Comparison of ENCODE assay signal across 20 cellular contexts in the genomic region with DNA sequence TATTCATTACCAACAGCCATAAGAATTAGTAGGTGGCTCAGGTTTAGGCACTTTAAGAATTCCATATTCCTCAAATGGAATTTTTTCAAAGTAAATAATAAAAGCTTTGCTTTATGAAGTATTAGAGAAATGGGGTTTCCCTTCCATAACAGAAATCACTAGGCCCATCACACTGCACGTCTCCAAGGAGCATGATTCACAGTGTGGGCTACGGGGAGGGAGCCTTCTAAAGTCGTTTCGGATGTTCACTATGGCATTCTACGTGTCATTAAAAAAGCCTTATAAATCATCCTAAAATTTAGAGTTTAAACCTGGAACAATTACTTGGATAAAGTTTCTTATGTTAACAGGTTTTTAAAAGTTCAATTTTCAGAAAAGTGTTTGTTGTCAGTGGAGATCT.
A peak's percentile ranks its signal among the peaks of the same experiment; 100 is the strongest.
DNase-seq lines count a peak whose midpoint lies in the region; TF ChIP-seq lines count a peak whose summit lies in the region.
"Had no signal": no experiment of that assay in that cellular context is flagged by ENCODE, and none has a peak within 500 bp of the region (broad histone marks: within the 10 kb centered on the region; RNA-seq: fewer than 3 reads in every experiment).

No MANE protein-coding gene starts in this region.

- no peaks in the 10 kb centered on the region for H3K9me3 Mint-ChIP-seq in nephron
- H3K9me3 Mint-ChIP-seq: mesothelial cell of epicardium; nephron progenitor cell; T-helper 2 cell treated with Interferon-gamma antibody and Interleukin-4, amounts not matched to agents 5 μg/mL and 100 μg/mL, for 36 hours; WTC11 had no signal

- no peak overlapping the region for H3K4me3 ChIP-seq in cardiac fibroblast (replicated peaks in 1 of 2; ENCODE audit: low read depth in 2 of 2, low read length in 2 of 2)
- peak overlapping the region in 1 of 5 donors; percentile 48 for H3K4me3 ChIP-seq in subcutaneous abdominal adipose tissue (ENCODE audit: low read depth in 1 of 5, low read length in 5 of 5)
- H3K4me3 ChIP-seq: spleen had no signal

- peak overlapping the region in 2 of 5 donors; percentile 34 to 52 for H3K9ac ChIP-seq in subcutaneous abdominal adipose tissue (ENCODE audit: low read length in 5 of 5)
- H3K9ac ChIP-seq: KMS-11 had no signal

- H3K36me3 ChIP-seq in subcutaneous abdominal adipose tissue (ENCODE audit: control insufficient read depth in 5 of 5, insufficient read depth in 5 of 5, low read length in 5 of 5) = no peaks in the 10 kb centered on the region
- H3K36me3 ChIP-seq: spleen had no signal

- H3K36me3 Mint-ChIP-seq in nephron (ENCODE audit: low read depth) = no peaks in the 10 kb centered on the region
- H3K36me3 Mint-ChIP-seq: WTC11 had no signal

- H3K27me3 ChIP-seq in subcutaneous abdominal adipose tissue (ENCODE audit: control insufficient read depth in 5 of 5, insufficient read depth in 4 of 5, low read length in 5 of 5) = no peaks in the 10 kb centered on the region
- H3K27me3 ChIP-seq: spleen had no signal

- no peak for TF ChIP-seq CTCF in cardiac fibroblast (IDR thresholded peaks at IDR 0.05; ENCODE audit: low read depth, low read length)
- no peak for TF ChIP-seq CTCF in nephron (IDR thresholded peaks at IDR 0.05; ENCODE audit: unreplicated experiment in 3 of 3)

- no peak overlapping the region for H3K4me3 Mint-ChIP-seq in nephron
- H3K4me3 Mint-ChIP-seq: mesothelial cell of epicardium; nephron progenitor cell; T-helper 2 cell treated with Interferon-gamma antibody and Interleukin-4, amounts not matched to agents 5 μg/mL and 100 μg/mL, for 36 hours; WTC11 had no signal

- H3K27ac ChIP-seq in subcutaneous abdominal adipose tissue (ENCODE audit: low read depth, low read length) = peak overlapping the region; percentile 86
- H3K27ac ChIP-seq: KMS-11 had no signal

- H3K27ac Mint-ChIP-seq in nephron = peak overlapping the region; percentile 43 to 60 (median 51)
- H3K27ac Mint-ChIP-seq: nephron progenitor cell; T-helper 2 cell treated with Interferon-gamma antibody and Interleukin-4, amounts not matched to agents 5 μg/mL and 100 μg/mL, for 36 hours; WTC11 had no signal

- H3K4me1 ChIP-seq in subcutaneous abdominal adipose tissue (ENCODE audit: control insufficient read depth in 5 of 5, insufficient read depth in 5 of 5, low read length in 5 of 5) = peaks cover 7 to 62% (median 32%) of the 10 kb centered on the region in 5 donors

- DNase-seq in LHCN-M2 (ENCODE audit: low read depth) (peak; percentile 43), cardiac fibroblast (ENCODE audit: low read depth in 2 of 2) (peak; percentile 38 to 81), NCI-H1105 treated with DMSO at 0.1 percent for 48 hours (lab: John Stamatoyannopoulos, UW) (no peak), epidermal melanocyte (ENCODE audit: insufficient read length, low spot score) (no peak)
- no peak for DNase-seq in stimulated activated CD4-positive, alpha-beta T cell treated with anti-CD3 and anti-CD28 coated beads, Interleukin-4, amount 100 ng/mL, for 1 hour
- DNase-seq: activated CD4-positive, alpha-beta T cell treated with anti-CD3 and anti-CD28 coated beads, Interleukin-2, amount 50 U/mL, for 48 hours; activated effector memory CD4-positive, alpha-beta T cell treated with Interleukin-2 at 50 U/mL for 16 hours; COR-L47; dermis blood vessel endothelial cell; kidney glomerular epithelial cell; NCI-H1930; nephron progenitor cell; posterior cingulate gyrus; spleen had no signal

- H3K27me3 Mint-ChIP-seq in nephron (ENCODE audit: low read depth) = no peaks in the 10 kb centered on the region

- no peaks in the 10 kb centered on the region for H3K9me3 ChIP-seq in subcutaneous abdominal adipose tissue (ENCODE audit: control insufficient read depth in 5 of 5, low read length in 5 of 5)
- H3K9me3 ChIP-seq: spleen had no signal

- H3K4me1 Mint-ChIP-seq in nephron = peaks cover 84% of the 10 kb centered on the region

Comparison
In these comparisons a context has a peak if more than half of its experiments do, and no peak if none do; other contexts are left out.
1. DNase-seq: peak in LHCN-M2 (single experiment) and cardiac fibroblast (2 of 2); none in stimulated activated CD4-positive, alpha-beta T cell treated with anti-CD3 and anti-CD28 coated beads, Interleukin-4, amount 100 ng/mL, for 1 hour (single experiment), NCI-H1105 treated with DMSO at 0.1 percent for 48 hours (single experiment) and epidermal melanocyte (single experiment).